8 cellular contexts compared by ENCODE assay signal in the genomic region with DNA sequence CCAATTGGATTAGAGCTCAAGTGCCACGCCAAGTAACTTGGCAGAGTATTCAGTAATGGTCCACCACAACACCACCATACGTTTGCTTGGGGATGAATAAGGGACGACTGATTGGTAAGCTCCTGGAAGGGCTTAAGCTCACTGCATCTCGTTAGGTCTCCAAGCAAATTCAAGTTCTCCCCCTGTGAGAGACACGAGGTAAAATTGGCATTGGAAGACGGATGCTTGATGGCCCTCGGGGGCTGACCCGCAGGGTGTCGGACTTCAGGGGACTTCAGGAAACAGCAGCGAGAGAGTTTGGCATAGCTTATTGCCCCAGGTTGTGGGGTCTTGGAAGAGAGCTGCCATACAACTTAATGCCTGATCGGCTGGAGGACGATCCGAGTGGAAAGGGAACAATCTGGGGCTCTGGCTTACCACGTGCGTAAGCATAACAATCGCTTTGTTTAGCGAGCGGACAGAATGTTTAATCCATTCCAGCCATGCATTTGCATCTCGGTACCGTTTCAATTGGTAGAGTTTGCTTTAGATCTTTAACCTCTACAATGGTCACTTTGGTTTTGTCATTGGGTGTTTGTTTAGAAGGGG. TPM values are rescaled to one million over a fixed set of nuclear protein-coding genes. Genes with fewer than 3 reads are reported as not detected.
DNase-seq lines count a peak whose midpoint lies in the region; ATAC-seq and TF ChIP-seq lines count a peak whose summit lies in the region.

No MANE protein-coding gene starts in this region.

- H3K9ac ChIP-seq in OCI-LY3 (ENCODE audit: low read length) (no peak overlapping the region), duodenal mucosa (ENCODE audit: low read depth in 1 of 2, low read length in 2 of 2) (no peak overlapping the region), trophoblast cell (ENCODE audit: low read length) (peak overlapping the region; percentile 30)

- TF ChIP-seq CTCF in OCI-LY3 (IDR thresholded peaks at IDR 0.05; ENCODE audit: low read depth, low read length): no peak

- no peak overlapping the region for H2BK5ac ChIP-seq in trophoblast cell (ENCODE audit: low read depth, low read length, poor library complexity)

- DNase-seq in DMS 273 (lab: John Stamatoyannopoulos, UW; ENCODE audit: unreplicated experiment) (peak; percentile 60), DMS 273 treated with DMSO at 0.1 percent for 48 hours (lab: John Stamatoyannopoulos, UW) (no peak), trophoblast cell (peak in 1 of 2 donors; percentile 10), dedifferentiated amniotic fluid mesenchymal stem cell (ENCODE audit: extremely low spot score) (no peak), DMS153 treated with DMSO at 0.1 percent for 48 hours (lab: John Stamatoyannopoulos, UW; ENCODE audit: unreplicated experiment) (no peak)

- peak overlapping the region; percentile 43 for H3K4ac ChIP-seq in trophoblast cell (ENCODE audit: low read depth, low read length)

- peaks cover 99% of the 10 kb centered on the region for H3K79me2 ChIP-seq in OCI-LY3 (ENCODE audit: low read length)
- H3K79me2 ChIP-seq in trophoblast cell (ENCODE audit: control insufficient read depth, insufficient read depth, low read length, poor library complexity): peaks cover 24% of the 10 kb centered on the region

- H3K4me1 ChIP-seq in OCI-LY3 (ENCODE audit: low read length) (peaks cover 66% of the 10 kb centered on the region), duodenal mucosa (ENCODE audit: control insufficient read depth in 1 of 2, insufficient read depth in 2 of 2, low read length in 2 of 2) (peaks cover 26 to 34% of the 10 kb centered on the region in 2 donors), trophoblast cell (ENCODE audit: control insufficient read depth in 1 of 2, insufficient read depth in 2 of 2, low read length in 2 of 2) (peaks cover 10 to 19% of the 10 kb centered on the region in 2 experiments)

- H3K36me3 ChIP-seq in OCI-LY3 (replicated peaks; ENCODE audit: low read depth, low read length) (peaks cover 92% of the 10 kb centered on the region), duodenal mucosa (ENCODE audit: control insufficient read depth in 1 of 2, insufficient read depth in 2 of 2, low read length in 2 of 2) (peaks cover 80 to 81% of the 10 kb centered on the region in 2 donors), trophoblast cell (ENCODE audit: control insufficient read depth in 1 of 2, insufficient read depth in 2 of 2, low read length in 2 of 2) (peaks cover 34 to 74% of the 10 kb centered on the region in 2 experiments)

- H4K12ac ChIP-seq in trophoblast cell (ENCODE audit: low read depth, low read length): no peak overlapping the region

- no peak overlapping the region for H4K8ac ChIP-seq in trophoblast cell (ENCODE audit: low read depth, low read length)

- WGBS in trophoblast cell (ENCODE audit: extremely low coverage, insufficient coverage, insufficient read length): no CpG with 5 or more reads among the region's 20 CpGs

- no peak overlapping the region for H2BK12ac ChIP-seq in trophoblast cell (ENCODE audit: low read length)

- H2BK120ac ChIP-seq in trophoblast cell (ENCODE audit: insufficient read depth, low read length, poor library complexity): no peak overlapping the region

- no peak for ATAC-seq in GM21737 (IDR thresholded peaks at IDR 0.05; ENCODE audit: unreplicated experiment)

- H2AK5ac ChIP-seq in trophoblast cell (ENCODE audit: low read length): no peak overlapping the region

- H2AFZ ChIP-seq in OCI-LY3 (ENCODE audit: low read depth, low read length): no peak overlapping the region
- no peak overlapping the region for H2AFZ ChIP-seq in trophoblast cell (ENCODE audit: insufficient read depth, low read length, poor library complexity)

- no peak overlapping the region for H3K14ac ChIP-seq in trophoblast cell (ENCODE audit: low read length)

- peak overlapping the region; percentile 89 for H3K4me2 ChIP-seq in OCI-LY3 (ENCODE audit: low read length)
- peak overlapping the region; percentile 23 for H3K4me2 ChIP-seq in trophoblast cell (ENCODE audit: low read length)

- no peak overlapping the region for H4K91ac ChIP-seq in trophoblast cell (ENCODE audit: low read depth, low read length)

- H3K18ac ChIP-seq in trophoblast cell (ENCODE audit: low read length): no peak overlapping the region

- H3K9me3 ChIP-seq in OCI-LY3 (ENCODE audit: insufficient read depth, low read length): peaks cover 78% of the 10 kb centered on the region
- H3K9me3 ChIP-seq in duodenal mucosa (ENCODE audit: control insufficient read depth in 1 of 2, low read length in 2 of 2): peaks cover 44 to 69% of the 10 kb centered on the region in 2 donors
- peaks cover 16% of the 10 kb centered on the region for H3K9me3 ChIP-seq in trophoblast cell (ENCODE audit: insufficient read depth, low read depth, low read length)

- H4K20me1 ChIP-seq in OCI-LY3 (ENCODE audit: insufficient read depth, low read length): peaks cover 82% of the 10 kb centered on the region

- H3K4me3 ChIP-seq in OCI-LY3 (ENCODE audit: low read length): peak overlapping the region; percentile 82
- H3K4me3 ChIP-seq in duodenal mucosa (ENCODE audit: low read depth in 1 of 2, low read length in 2 of 2): peak overlapping the region; percentile 29 to 88
- no peak overlapping the region for H3K4me3 ChIP-seq in trophoblast cell (ENCODE audit: low read depth, low read length)

- peaks cover 10% of the 10 kb centered on the region for H3K79me1 ChIP-seq in trophoblast cell (ENCODE audit: low read length)

- H3K23ac ChIP-seq in trophoblast cell (ENCODE audit: low read length): no peak overlapping the region

- H3K27ac ChIP-seq in OCI-LY3 (ENCODE audit: low read length): peak overlapping the region; percentile 85
- no peak overlapping the region for H3K27ac ChIP-seq in duodenal mucosa (ENCODE audit: low read depth, low read length)
- no peak overlapping the region for H3K27ac ChIP-seq in trophoblast cell (ENCODE audit: low read depth, low read length)

- H3K27me3 ChIP-seq in OCI-LY3 (ENCODE audit: low read depth, low read length) (no peaks in the 10 kb centered on the region), duodenal mucosa (ENCODE audit: control insufficient read depth in 1 of 2, insufficient read depth in 2 of 2, low read length in 2 of 2) (no peaks in the 10 kb centered on the region), trophoblast cell (ENCODE audit: insufficient read depth, low read length) (no peaks in the 10 kb centered on the region)

RNA-seq across cellular contexts. Expression of a gene that starts 4.8 kb away (rescaled TPM):
- 6.3 TPM in 2 replicates for polyA plus RNA-seq in trophoblast cell (2013)
